In genomic region chr19:7512400-7512851, GRCh38 we compare ENCODE assay signal across 24 cellular contexts. TPM values are rescaled to one million over a fixed set of nuclear protein-coding genes. Genes with fewer than 3 reads are reported as not detected.
DNase-seq lines count a peak whose midpoint lies in the region; FAIRE-seq and TF ChIP-seq lines count a peak whose summit lies in the region.
"Had no signal": no experiment of that assay in that cellular context is flagged by ENCODE, and none has a peak within 500 bp of the region (broad histone marks: within the 10 kb centered on the region; RNA-seq: fewer than 3 reads in every experiment).

No MANE protein-coding gene starts in this region.

- no peak overlapping the region for H2BK120ac ChIP-seq in H1 (replicated peaks; ENCODE audit: low read depth, low read length)

- H4K8ac ChIP-seq in H1 (ENCODE audit: extremely low read depth, insufficient read depth, low read length), result peak overlapping the region; percentile 48; the same call in 1 of the 2 replicates

- FAIRE-seq in H1 (lab: Jason Lieb, UNC), result no peak
- FAIRE-seq: GM19239, urothelium cell line had no signal

- H3K4me1 ChIP-seq in H1 (replicated peaks in 1 of 4; ENCODE audit: control insufficient read depth in 3 of 4, insufficient read depth in 4 of 4, low read length in 3 of 4), result peaks cover 0 to 16% (median 10%) of the 10 kb centered on the region in 4 experiments; a peak in 6 of 7 replicates
- H3K4me1 ChIP-seq in osteoblast (ENCODE audit: insufficient read depth, low read length), result peaks cover 15% of the 10 kb centered on the region

- TF ChIP-seq CTCF in H1 (IDR thresholded peaks at IDR 0.05; ENCODE audit: control extremely low read depth in 1 of 3, insufficient read depth in 1 of 3, low read depth in 1 of 3, low read length in 3 of 3) (no peak), osteoblast (IDR thresholded peaks at IDR 0.05; ENCODE audit: extremely low read depth, low read depth, low read length) (no peak)

- H4K5ac ChIP-seq in H1 (ENCODE audit: insufficient read length, low read depth, low read length), result no peak overlapping the region

- no peak overlapping the region for H4K91ac ChIP-seq in H1 (replicated peaks; ENCODE audit: insufficient read length, low read length)

- peaks cover 0 to 1% of the 10 kb centered on the region in 2 experiments for H4K20me1 ChIP-seq in H1 (replicated peaks in 1 of 2; ENCODE audit: control insufficient read depth in 1 of 2, insufficient read depth in 2 of 2, low read length in 2 of 2)
- no peaks in the 10 kb centered on the region for H4K20me1 ChIP-seq in osteoblast (ENCODE audit: insufficient read depth, low read length)

- no peak overlapping the region for H3K4ac ChIP-seq in H1 (replicated peaks; ENCODE audit: insufficient read length, low read depth, low read length)

- no peak overlapping the region for H2AK5ac ChIP-seq in H1 (ENCODE audit: low read depth, low read length)

- H3K4me3 ChIP-seq in H1 (ENCODE audit: extremely low read depth in 1 of 4, insufficient read depth in 2 of 4, low read depth in 3 of 4, low read length in 4 of 4) (no peak overlapping the region), osteoblast (ENCODE audit: insufficient read depth, low read length) (no peak overlapping the region)
- H3K4me3 ChIP-seq: psoas muscle, SJSA1, smooth muscle cell had no signal

- CTCF ChIA-PET in H1 (lab: Charles Lee; ENCODE audit: partially characterized antibody), result interaction anchor here (0.9 to 1.2 kb wide), 2 partner anchors 18 to 56 kb away, joined by 3 read pairs; no protein-coding TSS in a partner anchor

- H2AFZ ChIP-seq in H1 (ENCODE audit: low read length), result no peak overlapping the region
- H2AFZ ChIP-seq in osteoblast (ENCODE audit: low read length), result peak overlapping the region; percentile 9

- H2BK5ac ChIP-seq in H1 (ENCODE audit: low read depth, low read length), result no peak overlapping the region

- no peak overlapping the region for H3K14ac ChIP-seq in H1 (ENCODE audit: insufficient read length)

- no peak overlapping the region for H2BK12ac ChIP-seq in H1 (ENCODE audit: low read depth, low read length)

- 0 out of 2 replicates have a peak, but pooled peaks cover 1% of the 10 kb centered on the region for H3K79me1 ChIP-seq in H1 (ENCODE audit: low read depth, low read length)

- no peak overlapping the region for H2BK20ac ChIP-seq in H1 (ENCODE audit: low read length)

- H3K23me2 ChIP-seq in H1 (ENCODE audit: low read depth, low read length), result peaks cover 4% of the 10 kb centered on the region

- no peaks in the 10 kb centered on the region for H3K27me3 ChIP-seq in H1 (replicated peaks in 1 of 4; ENCODE audit: control insufficient read depth in 3 of 4, extremely low read depth in 1 of 4, insufficient read depth in 3 of 4, low read length in 3 of 4)
- peaks cover 3% of the 10 kb centered on the region for H3K27me3 ChIP-seq in osteoblast (ENCODE audit: insufficient read depth, low read length)
- H3K27me3 ChIP-seq: SJSA1 had no signal

- no peak overlapping the region for H2BK15ac ChIP-seq in H1 (ENCODE audit: low read length)

- peak; percentile 71 for DNase-seq in DMS 273 (lab: John Stamatoyannopoulos, UW; ENCODE audit: unreplicated experiment)
- no peak for DNase-seq in DMS 273 treated with DMSO at 0.1 percent for 48 hours (lab: John Stamatoyannopoulos, UW)
- DNase-seq in NCI-H2171 treated with DMSO at 0.1 percent for 48 hours (lab: John Stamatoyannopoulos, UW), result peak; percentile 22
- DNase-seq in H1 (ENCODE audit: low read depth in 1 of 2, low spot score in 2 of 2), result no peak
- peak; percentile 68 for DNase-seq in osteoblast (ENCODE audit: insufficient read length, low spot score, missing footprints)
- DNase-seq in head of caudate nucleus, result no peak
- DNase-seq in DMS153 treated with DMSO at 0.1 percent for 48 hours (lab: John Stamatoyannopoulos, UW; ENCODE audit: unreplicated experiment), result no peak
- DNase-seq in NCI-H526 (lab: John Stamatoyannopoulos, UW), result no peak
- DNase-seq: 8988T; activated CD4-positive, CD25-positive, alpha-beta regulatory T cell treated with anti-CD3 and anti-CD28 coated beads, Interleukin-2, amount 50 U/mL, for 72 hours; activated CD8-positive, alpha-beta memory T cell treated with anti-CD3 and anti-CD28 coated beads for 24 hours; activated T-cell treated with anti-CD3 and anti-CD28 coated beads, Interleukin-2, amount 50 U/mL, for 72 hours; effector memory CD4-positive, alpha-beta T cell; Kasumi-1; midbrain; NCI-H1105; NCI-H2081 treated with DMSO at 0.1 percent for 48 hours; nephron progenitor cell; psoas muscle; stimulated activated CD4-positive, alpha-beta T cell treated with anti-CD3 and anti-CD28 coated beads, Interleukin-4, amount 100 ng/mL, for 24 hours had no signal

- WGBS in H1 (ENCODE audit: extremely low coverage in 1 of 2, insufficient coverage in 1 of 2, insufficient read length in 1 of 2, insufficient replicate concordance in 2 of 2, low coverage in 1 of 2, low lambda C conversion rate in 2 of 2, missing lambda C conversion rate in 1 of 2), 2 experiments, result 85% methylated on average over 6 of the region's 6 CpGs; no CpG with 5 or more reads in 1 of the 2 experiments

- POLR2A ChIA-PET in H1 (lab: Charles Lee; ENCODE audit: partially characterized antibody), result interaction anchor here (0.9 to 1.2 kb wide), 2 partner anchors 9 to 43 kb away, joined by 3 to 4 read pairs; no protein-coding TSS in a partner anchor

- no peak overlapping the region for H3K9ac ChIP-seq in H1 (replicated peaks in 1 of 4; ENCODE audit: extremely low read depth in 1 of 4, low read depth in 3 of 4, low read length in 3 of 4)

- no peaks in the 10 kb centered on the region for H3K36me3 ChIP-seq in H1 (ENCODE audit: control insufficient read depth in 2 of 4, insufficient read depth in 4 of 4, low read length in 3 of 4)
- no peaks in the 10 kb centered on the region for H3K36me3 ChIP-seq in osteoblast (ENCODE audit: insufficient read depth, low read length)
- H3K36me3 ChIP-seq: SJSA1 had no signal

- TF ChIP-seq RAD21 in H1 (IDR thresholded peaks at IDR 0.05 in 1 of 2, conservative IDR thresholded peaks at IDR 0.05 in 1 of 2; ENCODE audit: low read depth in 2 of 2, low read length in 2 of 2), result no peak

- no peak overlapping the region for H3K18ac ChIP-seq in H1 (ENCODE audit: extremely low read depth, low read length)

- H3K4me2 ChIP-seq in H1 (ENCODE audit: insufficient read depth in 1 of 2, low read depth in 2 of 2, low read length in 2 of 2) (no peak overlapping the region), osteoblast (ENCODE audit: insufficient read depth, low read length) (no peak overlapping the region)
- H3K4me2 ChIP-seq: smooth muscle cell had no signal

- no peak for TF ChIP-seq EP300 in H1 (IDR thresholded peaks at IDR 0.05; ENCODE audit: borderline replicate concordance in 1 of 2, low read depth in 2 of 2, low read length in 2 of 2)

- no peak for TF ChIP-seq POLR2A in H1 (IDR thresholded peaks at IDR 0.05; ENCODE audit: control extremely low read depth in 1 of 2, low read depth in 2 of 2, low read length in 2 of 2)

- H3K79me2 ChIP-seq in H1 (ENCODE audit: control insufficient read depth in 1 of 2, insufficient read depth in 2 of 2, low read length in 2 of 2), result peaks cover 0 to 10% of the 10 kb centered on the region in 2 experiments; a peak in 1 of 4 replicates
- H3K79me2 ChIP-seq in osteoblast (ENCODE audit: insufficient read depth, low read length), result peaks cover 7% of the 10 kb centered on the region

- no peak overlapping the region for H3K23ac ChIP-seq in H1 (ENCODE audit: insufficient read length)

- H3K9me3 ChIP-seq in H1 (ENCODE audit: insufficient read depth in 2 of 2, low read depth in 1 of 2, low read length in 1 of 2) (no peaks in the 10 kb centered on the region), osteoblast (ENCODE audit: low read depth, low read length) (no peaks in the 10 kb centered on the region)
- H3K9me3 ChIP-seq: psoas muscle had no signal

- H3K56ac ChIP-seq in H1 (replicated peaks; ENCODE audit: insufficient read length, low read depth, low read length), result no peak overlapping the region

- H3K27ac ChIP-seq in H1 (ENCODE audit: low read depth, low read length) (no peak overlapping the region), osteoblast (ENCODE audit: low read depth, low read length) (no peak overlapping the region)
- H3K27ac ChIP-seq: psoas muscle, SJSA1 had no signal

- intact Hi-C loops in head of caudate nucleus (cut with DNase I), result no loop called here

RNA-seq across cellular contexts. Expression of gene ZNF358, which starts 3.5 kb away (rescaled TPM):
- 40.0 and 44.0 TPM in 2 replicates for total RNA-seq in H1 (2021; fragmentation: NEBNext Ultra II Directional; extraction: Animal tissue kit (Norgen Biotek cat#: 25700))
- polyA plus RNA-seq in H1 (2011; rRNA removed), result 60.3 and 117 TPM in 2 replicates
- polyA plus RNA-seq in H1 (2011; cell fraction: cytosol; rRNA removed), result 39.7 TPM
- 48.1 TPM for polyA plus RNA-seq in H1 (2011; cell fraction: nucleus; rRNA removed)
- 34.2 to 38.8 TPM (median 38.1 TPM) in 4 replicates for polyA plus RNA-seq in H1 (2012, experiment 1 of 2)
- 37.1 TPM for polyA plus RNA-seq in H1 (2012, experiment 2 of 2)
- 43.9 TPM for polyA plus RNA-seq in H1 (2013, experiment 1 of 2)
- 44.5 TPM for polyA plus RNA-seq in H1 (2013, experiment 2 of 2)
- polyA minus RNA-seq in H1 (2011; rRNA and poly(A)+ RNA removed), result 15.6 and 24.3 TPM in 2 replicates
- 34.9 TPM for polyA minus RNA-seq in H1 (2011; cell fraction: cytosol; rRNA and poly(A)+ RNA removed)
- 19.2 TPM for polyA minus RNA-seq in H1 (2011; cell fraction: nucleus; rRNA and poly(A)+ RNA removed)
- 25.0 and 26.1 TPM in 2 replicates for total RNA-seq in osteoblast

RNA-seq across cellular contexts. Expression of gene MCOLN1, which starts 10.0 kb away (rescaled TPM):
- 15.8 and 19.1 TPM in 2 replicates for total RNA-seq in H1 (2021; fragmentation: NEBNext Ultra II Directional; extraction: Animal tissue kit (Norgen Biotek cat#: 25700))
- polyA plus RNA-seq in H1 (2011; rRNA removed), result 40.0 and 42.8 TPM in 2 replicates
- 26.0 TPM for polyA plus RNA-seq in H1 (2011; cell fraction: cytosol; rRNA removed)
- polyA plus RNA-seq in H1 (2011; cell fraction: nucleus; rRNA removed), result 71.1 TPM
- polyA plus RNA-seq in H1 (2012, experiment 1 of 2), result 16.2 to 22.1 TPM (median 19.4 TPM) in 4 replicates
- 24.5 TPM for polyA plus RNA-seq in H1 (2012, experiment 2 of 2)
- polyA plus RNA-seq in H1 (2013, experiment 1 of 2), result 18.1 TPM
- polyA plus RNA-seq in H1 (2013, experiment 2 of 2), result 18.1 TPM
- 32.4 and 35.1 TPM in 2 replicates for polyA minus RNA-seq in H1 (2011; rRNA and poly(A)+ RNA removed)
- polyA minus RNA-seq in H1 (2011; cell fraction: cytosol; rRNA and poly(A)+ RNA removed), result 19.8 TPM
- polyA minus RNA-seq in H1 (2011; cell fraction: nucleus; rRNA and poly(A)+ RNA removed), result 22.5 TPM
- 16.6 and 21.2 TPM in 2 replicates for total RNA-seq in osteoblast

RNA-seq across cellular contexts. Expression of gene PNPLA6, which starts 23.1 kb away (rescaled TPM):
- 121 and 123 TPM in 2 replicates for total RNA-seq in H1 (2021; fragmentation: NEBNext Ultra II Directional; extraction: Animal tissue kit (Norgen Biotek cat#: 25700))
- 55.1 and 121 TPM in 2 replicates for polyA plus RNA-seq in H1 (2011; rRNA removed)
- polyA plus RNA-seq in H1 (2011; cell fraction: cytosol; rRNA removed), result 59.0 TPM
- 207 TPM for polyA plus RNA-seq in H1 (2011; cell fraction: nucleus; rRNA removed)
- polyA plus RNA-seq in H1 (2012, experiment 1 of 2), result 77.9 to 117 TPM (median 110 TPM) in 4 replicates
- 119 TPM for polyA plus RNA-seq in H1 (2012, experiment 2 of 2)
- polyA plus RNA-seq in H1 (2013, experiment 1 of 2), result 101 TPM
- 100 TPM for polyA plus RNA-seq in H1 (2013, experiment 2 of 2)
- polyA minus RNA-seq in H1 (2011; rRNA and poly(A)+ RNA removed), result 48.4 and 57.9 TPM in 2 replicates
- polyA minus RNA-seq in H1 (2011; cell fraction: cytosol; rRNA and poly(A)+ RNA removed), result 93.0 TPM
- polyA minus RNA-seq in H1 (2011; cell fraction: nucleus; rRNA and poly(A)+ RNA removed), result 92.4 TPM
- total RNA-seq in osteoblast, result 75.1 and 83.6 TPM in 2 replicates

RNA-seq across cellular contexts. Expression of gene PEX11G, which starts 23.6 kb away (rescaled TPM):
- 1.8 and 2.1 TPM in 2 replicates for total RNA-seq in H1 (2021; fragmentation: NEBNext Ultra II Directional; extraction: Animal tissue kit (Norgen Biotek cat#: 25700))
- 4.3 and 5.3 TPM in 2 replicates for polyA plus RNA-seq in H1 (2011; rRNA removed)
- 5.6 TPM for polyA plus RNA-seq in H1 (2011; cell fraction: cytosol; rRNA removed)
- polyA plus RNA-seq in H1 (2011; cell fraction: nucleus; rRNA removed), result 3.9 TPM
- 1.4 to 4.6 TPM (median 3.1 TPM) in 4 replicates for polyA plus RNA-seq in H1 (2012, experiment 1 of 2)
- 2.7 TPM for polyA plus RNA-seq in H1 (2012, experiment 2 of 2)
- polyA plus RNA-seq in H1 (2013, experiment 1 of 2), result 1.4 TPM
- polyA plus RNA-seq in H1 (2013, experiment 2 of 2), result 1.7 TPM
- polyA minus RNA-seq in H1 (2011; rRNA and poly(A)+ RNA removed), result 0.44 and 0.90 TPM in 2 replicates
- polyA minus RNA-seq in H1 (2011; cell fraction: cytosol; rRNA and poly(A)+ RNA removed), result 1.7 TPM
- polyA minus RNA-seq in H1 (2011; cell fraction: nucleus; rRNA and poly(A)+ RNA removed), result 1.4 TPM
- total RNA-seq in osteoblast, result 2.9 and 4.1 TPM in 2 replicates
- total RNA-seq: smooth muscle cell had no signal

Comparison
In these comparisons a context has a peak if more than half of its experiments do, and no peak if none do; other contexts are left out.
1. DNase-seq: peak in DMS 273 (single experiment), NCI-H2171 treated with DMSO at 0.1 percent for 48 hours (single experiment) and osteoblast (single experiment); none in DMS 273 treated with DMSO at 0.1 percent for 48 hours (single experiment), H1 (0 of 2), head of caudate nucleus (0 of 42), DMS153 treated with DMSO at 0.1 percent for 48 hours (single experiment) and NCI-H526 (0 of 2).